29 cellular contexts compared by ENCODE assay signal in genomic region chr2:168910330-168910729, GRCh38. TPM values are rescaled to one million over a fixed set of nuclear protein-coding genes. Genes with fewer than 3 reads are reported as not detected.
"Had no signal": no experiment of that assay in that cellular context is flagged by ENCODE, and none has a peak within 500 bp of the region (broad histone marks: within the 10 kb centered on the region; RNA-seq: fewer than 3 reads in every experiment).

No MANE protein-coding gene starts in this region.

- H3K4me1 ChIP-seq: adrenal gland, uterus had no signal

- H3K36me3 ChIP-seq: adrenal gland, esophagus muscularis mucosa, gastroesophageal sphincter, heart right ventricle, right lobe of liver, suprapubic skin, transverse colon, uterus, WERI-Rb-1 had no signal

- H3K9me3 ChIP-seq: adrenal gland, esophagus muscularis mucosa, right lobe of liver, suprapubic skin, transverse colon, uterus had no signal

- DNase-seq: activated CD4-positive, alpha-beta T cell treated with anti-CD3 and anti-CD28 coated beads for 1 hour; activated gamma-delta T cell; activated T-cell treated with anti-CD3 and anti-CD28 coated beads, Interleukin-2, amount 50 U/mL, for 72 hours; adrenal gland; effector CD8-positive, alpha-beta T cell; heart right ventricle; left ventricle myocardium superior; right lobe of liver; small intestine; stimulated activated CD4-positive, alpha-beta T cell treated with anti-CD3 and anti-CD28 coated beads, Interleukin-15, amount 100 ng/mL, for 24 hours; stimulated activated CD4-positive, alpha-beta T cell treated with anti-CD3 and anti-CD28 coated beads, Interleukin-2, amount 100 ng/mL, for 48 hours; stimulated activated naive CD8-positive, alpha-beta T cell treated with anti-CD3 and anti-CD28 coated beads, Interleukin-15, amount 100 ng/mL, for 72 hours; transverse colon; uterus; WERI-Rb-1 had no signal

- H3K4me3 ChIP-seq: adrenal gland, esophagus muscularis mucosa, gastroesophageal sphincter, heart right ventricle, right lobe of liver, suprapubic skin, transverse colon, uterus had no signal

- ATAC-seq: activated naive CD4-positive, alpha-beta T cell treated with anti-CD3 and anti-CD28 coated beads, Interleukin-2, amount 50 U/mL, for 72 hours; activated T-cell treated with anti-CD3 and anti-CD28 coated beads, Interleukin-2, amount 50 U/mL, for 72 hours; gastroesophageal sphincter; heart right ventricle; left ventricle myocardium superior; right lobe of liver; stimulated activated naive CD8-positive, alpha-beta T cell treated with anti-CD3 and anti-CD28 coated beads, Interleukin-15, amount 100 ng/mL, for 72 hours had no signal

- H3K9me3 Mint-ChIP-seq: dendritic cell treated with granulocyte-macrophage colony-stimulating factor and Interleukin-4, amounts not matched to agents 40 ng/mL and 50 ng/mL, for 4 days had no signal

- H3K4me3 Mint-ChIP-seq: activated T-cell treated with anti-CD3 and anti-CD28 coated beads, Interleukin-2, amount 50 U/mL, for 72 hours; dendritic cell treated with granulocyte-macrophage colony-stimulating factor and Interleukin-4, amounts not matched to agents 40 ng/mL and 50 ng/mL, for 4 days; neural crest cell; stimulated activated naive CD8-positive, alpha-beta T cell treated with anti-CD3 and anti-CD28 coated beads, Interleukin-15, amount 100 ng/mL, for 72 hours had no signal

- H3K27ac ChIP-seq: adrenal gland, esophagus muscularis mucosa, gastroesophageal sphincter, heart right ventricle, right lobe of liver, suprapubic skin, transverse colon, uterus, WERI-Rb-1 had no signal

- H3K27ac Mint-ChIP-seq: activated naive CD4-positive, alpha-beta T cell treated with anti-CD3 and anti-CD28 coated beads, Interleukin-2, amount 50 U/mL, for 72 hours; activated T-cell treated with anti-CD3 and anti-CD28 coated beads, Interleukin-2, amount 50 U/mL, for 72 hours; dendritic cell treated with granulocyte-macrophage colony-stimulating factor and Interleukin-4, amounts not matched to agents 40 ng/mL and 50 ng/mL, for 4 days; stimulated activated naive CD8-positive, alpha-beta T cell treated with anti-CD3 and anti-CD28 coated beads, Interleukin-15, amount 100 ng/mL, for 72 hours had no signal

RNA-seq across cellular contexts. Expression of gene G6PC2, which starts 9.2 kb away (rescaled TPM):
- total RNA-seq: activated CD8-positive, alpha-beta memory T cell treated with anti-CD3 and anti-CD28 coated beads for 36 hours; activated naive CD4-positive, alpha-beta T cell treated with anti-CD3 and anti-CD28 coated beads, Interleukin-2, amount 50 U/mL, for 72 hours; activated T-cell treated with anti-CD3 and anti-CD28 coated beads, Interleukin-2, amount 50 U/mL, for 72 hours; adrenal gland; astrocyte; chondrocyte; endothelial cell of umbilical vein; esophagus muscularis mucosa; kidney epithelial cell; left ventricle myocardium superior; mononuclear cell; neural crest cell; osteocyte; pulmonary artery endothelial cell; right lobe of liver; suprapubic skin had no signal

RNA-seq across cellular contexts. Expression of gene SPC25, which starts 20.1 kb away (rescaled TPM):
- total RNA-seq: gastroesophageal sphincter had no signal
